Comparison of ENCODE assay signal across 9 cellular contexts in the genomic region with DNA sequence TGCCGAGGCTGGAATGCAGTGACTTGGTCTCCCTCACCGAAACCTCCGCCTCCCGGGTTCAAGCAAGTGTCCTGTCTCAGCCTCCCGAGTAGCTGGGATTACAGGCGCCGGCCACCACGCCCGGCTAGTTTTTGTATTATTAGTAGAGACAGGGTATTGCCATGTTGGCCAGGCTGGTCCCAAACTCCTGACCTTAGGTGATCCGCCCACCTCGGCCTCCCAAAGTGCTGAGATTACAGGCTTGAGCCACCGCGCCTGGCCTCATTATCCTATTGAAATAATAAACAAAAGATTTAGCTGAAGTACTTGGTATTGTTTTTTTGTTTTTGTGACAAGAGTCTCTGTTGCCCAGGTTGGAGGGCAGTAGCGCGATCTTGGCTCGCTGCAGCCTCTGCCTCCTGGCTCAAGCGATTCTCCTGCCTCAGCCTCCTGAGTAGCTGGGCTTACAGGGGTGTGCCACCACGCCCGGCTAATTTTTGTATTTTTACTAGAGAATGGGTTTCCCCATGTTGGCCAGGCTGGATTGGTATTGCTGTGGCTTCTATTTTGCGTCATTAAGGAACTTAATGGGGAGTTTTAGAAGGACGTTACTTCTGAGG. TPM values are rescaled to one million over a fixed set of nuclear protein-coding genes. Genes with fewer than 3 reads are reported as not detected.
DNase-seq lines count a peak whose midpoint lies in the region; ATAC-seq, FAIRE-seq and TF ChIP-seq lines count a peak whose summit lies in the region.
"Had no signal": no experiment of that assay in that cellular context is flagged by ENCODE, and none has a peak within 500 bp of the region (broad histone marks: within the 10 kb centered on the region; RNA-seq: fewer than 3 reads in every experiment).

No MANE protein-coding gene starts in this region.

- H3K4me2 ChIP-seq in SU-DHL-6 (ENCODE audit: low read depth, low read length, poor library complexity, severe bottlenecking) = peak overlapping the region; percentile 87

- peaks cover 47% of the 10 kb centered on the region for H3F3A ChIP-seq in SU-DHL-6 (ENCODE audit: insufficient read depth)

- H3K9me2 ChIP-seq in SU-DHL-6 (replicated peaks; ENCODE audit: insufficient read depth, low read length) = no peaks in the 10 kb centered on the region

- peak overlapping the region; percentile 94 for H3K9ac ChIP-seq in SU-DHL-6 (ENCODE audit: low read length)

- H3K4me3 ChIP-seq in H7 (ENCODE audit: insufficient read depth, low read depth, low read length) (peak overlapping the region; percentile 85), SU-DHL-6 (ENCODE audit: insufficient read depth, low read length, poor library complexity, severe bottlenecking) (peak overlapping the region; percentile 99), fibroblast of the aortic adventitia (ENCODE audit: low read depth, low read length) (peak overlapping the region; percentile 87), skeletal muscle cell (ENCODE audit: low read depth, low read length) (peak overlapping the region; percentile 97)

- TF ChIP-seq CTCF in SU-DHL-6 (IDR thresholded peaks at IDR 0.05; ENCODE audit: insufficient read depth, low read length, poor library complexity, severe bottlenecking) (no peak), fibroblast of the aortic adventitia (IDR thresholded peaks at IDR 0.05; ENCODE audit: insufficient read depth, low read length) (no peak)

- no peak for ATAC-seq in HG03196 (IDR thresholded peaks at IDR 0.05; ENCODE audit: unreplicated experiment)

- FAIRE-seq in GM19239 (lab: Jason Lieb, UNC) = no peak
- FAIRE-seq in urothelium cell line (lab: Jason Lieb, UNC) = no peak

- H3K79me2 ChIP-seq in SU-DHL-6 (ENCODE audit: insufficient read depth, low read length) = peaks cover 34% of the 10 kb centered on the region

- DNase-seq in H7 (no peak), fibroblast of the aortic adventitia (ENCODE audit: low read depth) (no peak), skeletal muscle cell (ENCODE audit: low read depth) (no peak), GM19239 (ENCODE audit: insufficient read length, low spot score) (no peak), urothelium cell line (ENCODE audit: low spot score) (no peak), EL (no peak)
- DNase-seq: T1000 had no signal

- H3K27me3 ChIP-seq in H7 (ENCODE audit: control insufficient read depth, insufficient read depth, low read length) (no peaks in the 10 kb centered on the region), SU-DHL-6 (ENCODE audit: low read length) (no peaks in the 10 kb centered on the region)

- H3K9me3 ChIP-seq in SU-DHL-6 (ENCODE audit: insufficient read depth, low read length) = no peaks in the 10 kb centered on the region

- H2AFZ ChIP-seq in SU-DHL-6 (ENCODE audit: low read depth, low read length, severe bottlenecking) = no peak overlapping the region

- H3K36me3 ChIP-seq in H7 (replicated peaks; ENCODE audit: control insufficient read depth, insufficient read depth, low read length) (peaks cover 40% of the 10 kb centered on the region), SU-DHL-6 (ENCODE audit: low read length) (peaks cover 36% of the 10 kb centered on the region)

- no peak overlapping the region for H3K27ac ChIP-seq in SU-DHL-6 (ENCODE audit: low read depth, low read length)

- H4K20me1 ChIP-seq in SU-DHL-6 (ENCODE audit: low read depth, low read length) = peaks cover 13% of the 10 kb centered on the region; the same call in 1 of the 2 replicates

RNA-seq across cellular contexts. Expression of a gene that starts 1.5 kb away (rescaled TPM):
- 909 and 971 TPM in 2 replicates for total RNA-seq in H7 (2014; rRNA removed; shearing (Covaris generic))
- 212 and 1,042 TPM in 2 replicates for total RNA-seq in fibroblast of the aortic adventitia (ENCODE audit: low replicate concordance)

RNA-seq across cellular contexts. Expression of a gene that starts 8.5 kb away (rescaled TPM):
- total RNA-seq in H7 (2014; rRNA removed; shearing (Covaris generic)) = 2.1 and 3.7 TPM in 2 replicates
- total RNA-seq in fibroblast of the aortic adventitia (ENCODE audit: low replicate concordance) = 9.2 and 18.1 TPM in 2 replicates
